ENCODE assay signal across 25 cellular contexts in the genomic region with DNA sequence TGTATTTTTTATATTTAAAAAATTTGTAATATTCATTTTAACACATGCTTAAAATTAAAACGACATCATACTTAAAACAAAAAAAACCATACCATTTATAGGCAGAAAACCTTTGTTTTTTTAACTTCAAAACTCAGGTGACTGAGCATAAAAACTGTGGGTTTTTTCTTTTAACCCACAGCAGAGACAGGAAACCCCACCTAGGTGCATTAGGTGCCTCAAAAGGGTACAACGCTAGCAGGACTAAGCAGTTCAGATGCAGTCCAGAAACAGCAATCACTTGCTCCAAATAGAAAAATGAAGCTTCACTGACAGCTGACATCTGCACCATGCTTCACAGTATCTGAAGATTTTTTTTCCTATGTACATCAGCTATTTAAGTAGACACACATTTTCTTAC. TPM values are rescaled to one million over a fixed set of nuclear protein-coding genes. Genes with fewer than 3 reads are reported as not detected.
DNase-seq lines count a peak whose midpoint lies in the region; ATAC-seq, FAIRE-seq and TF ChIP-seq lines count a peak whose summit lies in the region.
"Had no signal": no experiment of that assay in that cellular context is flagged by ENCODE, and none has a peak within 500 bp of the region (broad histone marks: within the 10 kb centered on the region; RNA-seq: fewer than 3 reads in every experiment).

No MANE protein-coding gene starts in this region.

- no peaks in the 10 kb centered on the region for H3K4me1 ChIP-seq in mucosa of descending colon (ENCODE audit: low read depth)
- H3K4me1 ChIP-seq: pancreas had no signal

- no peaks in the 10 kb centered on the region for H3K36me3 ChIP-seq in mucosa of descending colon (ENCODE audit: low read depth)

- peak overlapping the region; percentile 94 for H3K27ac Mint-ChIP-seq in activated CD4-positive, alpha-beta T cell treated with anti-CD3 and anti-CD28 coated beads, Interleukin-2, amount 10 ng/mL, durations not matched to agents 7 days and 5 days
- no peak overlapping the region for H3K27ac Mint-ChIP-seq in T-helper 2 cell treated with Interferon-gamma antibody and Interleukin-4, amounts not matched to agents 5 μg/mL and 100 μg/mL, for 36 hours
- H3K27ac Mint-ChIP-seq: nephron had no signal

- no peak overlapping the region for H3K4me3 ChIP-seq in mucosa of descending colon
- H3K4me3 ChIP-seq: heart left ventricle, K562, pancreas, stomach, transverse colon had no signal

- intact Hi-C loops in mucosa of descending colon (cut with DNase I, micrococcal nuclease) = no loop called here
- intact Hi-C loops in Right ventricle myocardium superior (cut with DNase I) = no loop called here

- H3K27me3 Mint-ChIP-seq in activated CD4-positive, alpha-beta T cell treated with anti-CD3 and anti-CD28 coated beads, Interleukin-2, amount 10 ng/mL, durations not matched to agents 7 days and 5 days = no peaks in the 10 kb centered on the region
- no peaks in the 10 kb centered on the region for H3K27me3 Mint-ChIP-seq in T-helper 2 cell treated with Interferon-gamma antibody and Interleukin-4, amounts not matched to agents 5 μg/mL and 100 μg/mL, for 36 hours (ENCODE audit: low read depth)
- H3K27me3 Mint-ChIP-seq: activated naive CD8-positive, alpha-beta T cell had no signal

- no peak overlapping the region for H3K4me3 Mint-ChIP-seq in activated CD4-positive, alpha-beta T cell treated with anti-CD3 and anti-CD28 coated beads, Interleukin-2, amount 10 ng/mL, durations not matched to agents 7 days and 5 days
- H3K4me3 Mint-ChIP-seq in T-helper 2 cell treated with Interferon-gamma antibody and Interleukin-4, amounts not matched to agents 5 μg/mL and 100 μg/mL, for 36 hours = peak overlapping the region; percentile 46
- H3K4me3 Mint-ChIP-seq: activated T-cell treated with anti-CD3 and anti-CD28 coated beads, Interleukin-2, amount 50 U/mL, for 4 hours; nephron had no signal

- H3K4me1 Mint-ChIP-seq in activated CD4-positive, alpha-beta T cell treated with anti-CD3 and anti-CD28 coated beads, Interleukin-2, amount 10 ng/mL, durations not matched to agents 7 days and 5 days = peaks cover 84% of the 10 kb centered on the region
- peaks cover 60% of the 10 kb centered on the region for H3K4me1 Mint-ChIP-seq in T-helper 2 cell treated with Interferon-gamma antibody and Interleukin-4, amounts not matched to agents 5 μg/mL and 100 μg/mL, for 36 hours (ENCODE audit: low read depth)
- H3K4me1 Mint-ChIP-seq: nephron had no signal

- POLR2A ChIA-PET in activated CD4-positive, alpha-beta T cell treated with anti-CD3 and anti-CD28 coated beads, Interleukin-2, amount 10 ng/mL, durations not matched to agents 7 days and 5 days (lab: Charles Lee) = no interaction called here

- peak; percentile 48 for FAIRE-seq in GM12892 (lab: Jason Lieb, UNC)
- FAIRE-seq: K562, pancreas had no signal

- peaks cover 2% of the 10 kb centered on the region for H3K9me3 Mint-ChIP-seq in activated CD4-positive, alpha-beta T cell treated with anti-CD3 and anti-CD28 coated beads, Interleukin-2, amount 10 ng/mL, durations not matched to agents 7 days and 5 days
- H3K9me3 Mint-ChIP-seq in T-helper 2 cell treated with Interferon-gamma antibody and Interleukin-4, amounts not matched to agents 5 μg/mL and 100 μg/mL, for 36 hours = no peaks in the 10 kb centered on the region
- H3K9me3 Mint-ChIP-seq: activated T-cell treated with anti-CD3 and anti-CD28 coated beads, Interleukin-2, amount 50 U/mL, for 4 hours; nephron had no signal

- no peak for TF ChIP-seq CTCF in mucosa of descending colon (IDR thresholded peaks at IDR 0.05)

- DNase-seq in activated CD4-positive, alpha-beta T cell treated with anti-CD3 and anti-CD28 coated beads, Interleukin-2, amount 10 ng/mL, durations not matched to agents 7 days and 5 days = peak; percentile 73
- DNase-seq in activated CD4-positive, alpha-beta T cell treated with anti-CD3 and anti-CD28 coated beads, Interleukin-2, amount 50 U/mL, for 4 hours = no peak
- DNase-seq in GM12892 (ENCODE audit: insufficient read length) (no peak), mucosa of descending colon (no peak), GOT3 (lab: John Stamatoyannopoulos, UW) (no peak), Right ventricle myocardium superior (no peak)
- DNase-seq in T-helper 2 cell treated with Interferon-gamma antibody and Interleukin-4, amounts not matched to agents 5 μg/mL and 100 μg/mL, for 36 hours (ENCODE audit: low spot score) = no peak
- DNase-seq: activated T-cell treated with anti-CD3 and anti-CD28 coated beads, Interleukin-2, amount 50 U/mL, for 4 hours; AML-193; cerebellar nuclear complex; EL; H7; heart left ventricle; left colon; NCI-H1694 treated with DMSO at 0.1 percent for 48 hours; NCI-H69; pancreas; right cardiac atrium; stomach; transverse colon had no signal

- TF ChIP-seq POLR2A in GM12892 (IDR thresholded peaks at IDR 0.05; ENCODE audit: low read depth, low read length) = no peak

- CTCF ChIA-PET in activated CD4-positive, alpha-beta T cell treated with anti-CD3 and anti-CD28 coated beads, Interleukin-2, amount 10 ng/mL, durations not matched to agents 7 days and 5 days (lab: Charles Lee) = interaction anchor here (0.6 to 4.1 kb wide), 5 partner anchors 13 to 96 kb away, joined by 3 to 21 read pairs (median 4); no protein-coding TSS in a partner anchor

- peaks cover 63% of the 10 kb centered on the region for H3K36me3 Mint-ChIP-seq in activated CD4-positive, alpha-beta T cell treated with anti-CD3 and anti-CD28 coated beads, Interleukin-2, amount 10 ng/mL, durations not matched to agents 7 days and 5 days (ENCODE audit: low read depth)
- peaks cover 58% of the 10 kb centered on the region for H3K36me3 Mint-ChIP-seq in T-helper 2 cell treated with Interferon-gamma antibody and Interleukin-4, amounts not matched to agents 5 μg/mL and 100 μg/mL, for 36 hours (ENCODE audit: low read depth)

- no peaks in the 10 kb centered on the region for H3K9me3 ChIP-seq in mucosa of descending colon
- H3K9me3 ChIP-seq: heart left ventricle, pancreas, stomach, transverse colon had no signal

- ATAC-seq in mucosa of descending colon = peak; percentile 59
- no peak for ATAC-seq in Right ventricle myocardium superior (ENCODE audit: poor library complexity)
- ATAC-seq in HG03280 (IDR thresholded peaks at IDR 0.05; ENCODE audit: unreplicated experiment) = no peak
- ATAC-seq: activated T-cell treated with anti-CD3 and anti-CD28 coated beads, Interleukin-2, amount 50 U/mL, for 4 hours; heart left ventricle; K562; left colon; pancreas; right cardiac atrium; Right ventricle myocardium inferior had no signal

RNA-seq across cellular contexts. Expression of gene GLB1, which starts 52.3 kb away (rescaled TPM):
- total RNA-seq in activated CD4-positive, alpha-beta T cell treated with anti-CD3 and anti-CD28 coated beads, Interleukin-2, amount 10 ng/mL, durations not matched to agents 7 days and 5 days = 10 to 100 TPM; 45.4 to 46.5 TPM
- 19.1 TPM for polyA plus RNA-seq in GM12892 (2012; ENCODE audit: missing spikeins)
- 10 to 100 TPM; 60.9 to 96.7 (median 84.9) TPM for total RNA-seq in mucosa of descending colon
- 17.6 TPM for total RNA-seq in Right ventricle myocardium superior

RNA-seq across cellular contexts. Expression of gene TMPPE, which starts 52.3 kb away (rescaled TPM):
- 10 to 100 TPM; 13.4 to 14.3 TPM for total RNA-seq in activated CD4-positive, alpha-beta T cell treated with anti-CD3 and anti-CD28 coated beads, Interleukin-2, amount 10 ng/mL, durations not matched to agents 7 days and 5 days
- polyA plus RNA-seq in GM12892 (2012; ENCODE audit: missing spikeins) = 2.2 TPM
- total RNA-seq in mucosa of descending colon (10 to 100 TPM; 10.4 to 17.2 (median 16.3) TPM), Right ventricle myocardium superior (2.9 TPM)
